8 cellular contexts compared by ENCODE assay signal in the genomic region with DNA sequence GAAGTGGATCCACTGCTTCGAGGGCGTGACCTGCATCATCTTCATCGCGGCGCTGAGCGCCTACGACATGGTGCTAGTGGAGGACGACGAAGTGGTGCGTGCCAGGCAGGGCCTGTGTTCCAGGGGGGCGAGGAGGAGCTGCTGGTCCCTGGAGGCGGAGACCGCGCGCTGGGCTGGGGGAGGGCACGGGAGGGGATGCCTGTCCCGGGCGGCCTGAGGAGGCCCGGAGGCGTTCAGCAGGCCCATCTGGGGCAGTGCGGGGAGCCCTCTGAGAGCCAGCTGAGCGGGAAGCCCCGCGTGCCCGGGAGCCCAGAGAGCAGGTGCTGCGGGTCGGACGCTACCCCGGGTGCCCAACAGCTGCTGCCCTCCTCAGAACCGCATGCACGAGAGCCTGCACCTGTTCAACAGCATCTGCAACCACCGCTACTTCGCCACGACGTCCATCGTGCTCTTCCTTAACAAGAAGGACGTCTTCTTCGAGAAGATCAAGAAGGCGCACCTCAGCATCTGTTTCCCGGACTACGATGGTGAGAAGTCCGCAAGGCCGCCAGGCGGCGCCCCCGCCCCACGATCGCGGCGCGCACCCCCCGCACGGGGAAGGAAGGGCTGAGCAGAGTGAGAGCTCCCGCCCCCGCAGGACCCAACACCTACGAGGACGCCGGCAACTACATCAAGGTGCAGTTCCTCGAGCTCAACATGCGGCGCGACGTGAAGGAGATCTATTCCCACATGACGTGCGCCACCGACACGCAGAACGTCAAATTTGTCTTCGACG. TPM values are rescaled to one million over a fixed set of nuclear protein-coding genes. Genes with fewer than 3 reads are reported as not detected.
DNase-seq lines count a peak whose midpoint lies in the region; ATAC-seq and TF ChIP-seq lines count a peak whose summit lies in the region.

No MANE protein-coding gene starts in this region.

- POLR2A ChIA-PET in IMR-90 (lab: Charles Lee; ENCODE audit: unreplicated experiment) = interaction anchor here (0.5 kb wide), 1 partner anchor 49 kb away, joined by 3 read pairs; no protein-coding TSS in a partner anchor

- in situ Hi-C loops in IMR-90 (cut with MboI; ENCODE audit: low sequenced_read_pairs) = loop anchor here (5.0 kb wide), 2 partner anchors 33 to 78 kb away; no protein-coding TSS in a partner anchor

- TF ChIP-seq CTCF in Calu3 (IDR thresholded peaks at IDR 0.05; ENCODE audit: unreplicated experiment) (peak; percentile 56), IMR-90 (conservative IDR thresholded peaks at IDR 0.05; ENCODE audit: low read depth, low read length) (peak; percentile 89), VCaP (conservative IDR thresholded peaks at IDR 0.05) (peak; percentile 77), body of pancreas (IDR thresholded peaks at IDR 0.05) (peak; percentile 70 to 96 (median 92))

- DNase-seq in Calu3 (peak; percentile 50), IMR-90 (peak; percentile 50), body of pancreas (peak; percentile 78 to 83 (median 80)), islet precursor cell (peak; percentile 84)
- peak; percentile 47 to 75 (median 58) for DNase-seq in stimulated activated CD4-positive, alpha-beta T cell treated with anti-CD3 and anti-CD28 coated beads, Interleukin-1b, Interleukin-23, amount 100 ng/mL, for 24 hours (ENCODE audit: low read depth in 4 of 4, low spot score in 1 of 4)

- H2BK20ac ChIP-seq in IMR-90 (ENCODE audit: low read depth, low read length) = no peak overlapping the region

- H3K36me3 ChIP-seq in IMR-90 (ENCODE audit: control insufficient read depth, insufficient read depth, low read length) = no peaks in the 10 kb centered on the region
- no peaks in the 10 kb centered on the region for H3K36me3 ChIP-seq in body of pancreas (replicated peaks in 1 of 2; ENCODE audit: insufficient read depth in 1 of 2, low read depth in 2 of 2)

- peak; percentile 91 for TF ChIP-seq RAD21 in IMR-90 (IDR thresholded peaks at IDR 0.05; ENCODE audit: low read length)

- H3K27me3 Mint-ChIP-seq in Calu3 (ENCODE audit: unreplicated experiment) = peaks cover 15% of the 10 kb centered on the region

- no peak overlapping the region for H3K14ac ChIP-seq in IMR-90 (replicated peaks; ENCODE audit: low read depth, low read length)

- no peaks in the 10 kb centered on the region for H3K9me3 Mint-ChIP-seq in Calu3 (ENCODE audit: low read depth, unreplicated experiment)

- ATAC-seq in IMR-90 (ENCODE audit: low read depth) (peak; percentile 84), body of pancreas (peak; percentile 80), GM19452 (IDR thresholded peaks at IDR 0.05; ENCODE audit: unreplicated experiment) (no peak), HG02981 (IDR thresholded peaks at IDR 0.05; ENCODE audit: unreplicated experiment) (no peak)

- peak overlapping the region; percentile 42 for H2AK9ac ChIP-seq in IMR-90 (replicated peaks; ENCODE audit: low read depth, low read length, poor library complexity)

- CTCF ChIA-PET in Calu3 (lab: Charles Lee) = interaction anchor here (2.4 kb wide), 1 partner anchor 32 kb away, joined by 12 read pairs; no protein-coding TSS in a partner anchor
- CTCF ChIA-PET in IMR-90 (lab: Yijun Ruan, JAX) = interaction anchor here (0.6 to 3.0 kb wide), 7 partner anchors 15 to 134 kb away, joined by 3 to 22 read pairs (median 4); partner anchors contain the start of gene TUSC2

- H3K23ac ChIP-seq in IMR-90 (ENCODE audit: low read depth, low read length) = no peak overlapping the region

- TF ChIP-seq POLR2A in IMR-90 (IDR thresholded peaks at IDR 0.05; ENCODE audit: low read depth, low read length) (no peak), body of pancreas (IDR thresholded peaks at IDR 0.05) (no peak)

- no peaks in the 10 kb centered on the region for H3K4me1 Mint-ChIP-seq in Calu3 (ENCODE audit: low read depth, unreplicated experiment)

- no TSS peak for BruUV-seq in Calu3 (replicated peaks; lab: Mats Ljungman, UMichigan)
- no TSS peak for BruUV-seq in IMR-90 (replicated peaks; lab: Mats Ljungman, UMichigan)

- peak overlapping the region; percentile 64; the same call in 1 of the 2 replicates for H2AK5ac ChIP-seq in IMR-90 (ENCODE audit: low read depth, low read length)

- H2BK120ac ChIP-seq in IMR-90 (ENCODE audit: low read depth, low read length) = no peak overlapping the region

- H3K27me3 ChIP-seq in IMR-90 (ENCODE audit: control insufficient read depth, insufficient read depth, low read length) (peaks cover 29% of the 10 kb centered on the region), body of pancreas (peaks cover 0 to 16% of the 10 kb centered on the region in 2 donors)

- peak overlapping the region; percentile 1; the same call in 1 of the 2 replicates for H3K4me3 ChIP-seq in IMR-90 (ENCODE audit: insufficient read depth, low read depth, low read length)
- no peak overlapping the region for H3K4me3 ChIP-seq in body of pancreas

- H2BK5ac ChIP-seq in IMR-90 (ENCODE audit: low read depth, low read length, poor library complexity, severe bottlenecking) = no peak overlapping the region

- intact Hi-C loops in Calu3 (cut with micrococcal nuclease; ENCODE audit: unreplicated experiment) = no loop called here
- intact Hi-C loops in IMR-90 (cut with micrococcal nuclease) = loop anchor here (1.0 kb wide), 1 partner anchor 130 kb away; no protein-coding TSS in a partner anchor
- intact Hi-C loops in body of pancreas (cut with DNase I) = loop anchor here (2.0 to 10.0 kb wide), 2 partner anchors 30 to 80 kb away; partner anchors contain the start of gene LSMEM2

- H3K9me1 ChIP-seq in IMR-90 (ENCODE audit: insufficient read depth, low read length) = no peaks in the 10 kb centered on the region

- dilution Hi-C loops in IMR-90 (cut with HindIII; ENCODE audit: low sequenced_read_pairs, unreplicated experiment) = no loop called here

- peak overlapping the region; percentile 88 for H2AFZ ChIP-seq in IMR-90 (replicated peaks; ENCODE audit: low read length, poor library complexity)

- H3K4ac ChIP-seq in IMR-90 (ENCODE audit: low read depth, low read length) = no peak overlapping the region

- H3K9me3 ChIP-seq in IMR-90 (ENCODE audit: control insufficient read depth, insufficient read depth, low read length) = no peaks in the 10 kb centered on the region
- H3K9me3 ChIP-seq in body of pancreas = no peaks in the 10 kb centered on the region

- H3K18ac ChIP-seq in IMR-90 (ENCODE audit: low read depth, low read length) = no peak overlapping the region

- peak overlapping the region; percentile 81 for H3K4me2 ChIP-seq in IMR-90 (ENCODE audit: low read depth, low read length)

- no peak overlapping the region for H2BK15ac ChIP-seq in IMR-90 (ENCODE audit: low read depth, low read length)

- H3K4me1 ChIP-seq in IMR-90 (ENCODE audit: control insufficient read depth, insufficient read depth, low read length) = no peaks in the 10 kb centered on the region
- peaks cover 34% of the 10 kb centered on the region for H3K4me1 ChIP-seq in body of pancreas

- no peak overlapping the region for H3K27ac ChIP-seq in IMR-90 (ENCODE audit: insufficient read depth, low read length)
- no peak overlapping the region for H3K27ac ChIP-seq in VCaP
- no peak overlapping the region for H3K27ac ChIP-seq in body of pancreas

- no peak overlapping the region for H4K91ac ChIP-seq in IMR-90 (ENCODE audit: insufficient read depth, low read depth, low read length)

- no peak overlapping the region for H3K4me3 Mint-ChIP-seq in Calu3 (ENCODE audit: low read depth, unreplicated experiment)

- H3K36me3 Mint-ChIP-seq in Calu3 (ENCODE audit: insufficient read depth, unreplicated experiment) = no peaks in the 10 kb centered on the region

- no peak overlapping the region for H4K5ac ChIP-seq in IMR-90 (ENCODE audit: low read depth, low read length)

- no peak overlapping the region for H3K27ac Mint-ChIP-seq in Calu3 (ENCODE audit: unreplicated experiment)

- no peak overlapping the region for H3K56ac ChIP-seq in IMR-90 (ENCODE audit: extremely low read depth, insufficient read depth, low read length)

- H3K9ac ChIP-seq in IMR-90 (ENCODE audit: low read depth, low read length) = no peak overlapping the region

- H3K79me1 ChIP-seq in IMR-90 (ENCODE audit: low read depth in 1 of 2, low read length in 2 of 2) = no peaks in the 10 kb centered on the region

- H4K20me1 ChIP-seq in IMR-90 (ENCODE audit: insufficient read depth, low read length) = peaks cover 4% of the 10 kb centered on the region; the same call in 1 of the 2 replicates

- 13% methylated on average over 52 of the region's 70 CpGs; no CpG with 5 or more reads in 1 of the 2 experiments for WGBS in IMR-90 (ENCODE audit: extremely low coverage in 2 of 2, insufficient read length in 1 of 2), 2 experiments
- WGBS in body of pancreas, 2 donors = 8 to 25% methylated on average over 15 to 67 of the region's 70 CpGs

- H4K8ac ChIP-seq in IMR-90 (ENCODE audit: low read depth in 2 of 2, low read length in 2 of 2) = no peak overlapping the region

TF ChIP-seq in IMR-90, 13 proteins besides CTCF, POLR2A, EP300 and RAD21 (continues in another document):
- TF ChIP-seq RFX5 (IDR thresholded peaks at IDR 0.05; ENCODE audit: low read depth, low read length) (no peak), SMC3 (IDR thresholded peaks at IDR 0.05; ENCODE audit: low read depth, low read length) (peak; percentile 95), CEBPB (IDR thresholded peaks at IDR 0.05; ENCODE audit: low read depth, low read length) (no peak)

RNA-seq across cellular contexts. Expression of gene GNAT1, which starts 2.9 kb away (rescaled TPM):
- total RNA-seq in Calu3 (2022) (not detected in 2 replicates), IMR-90 (2012; rRNA removed) (not detected in 2 replicates), body of pancreas (not detected)
- 0.04 TPM in 1 of 2 replicates, not detected in the other for polyA plus RNA-seq in IMR-90 (2012; rRNA removed)
- not detected in 2 replicates for polyA plus RNA-seq in IMR-90 (2012; cell fraction: cytosol; rRNA removed)
- polyA plus RNA-seq in IMR-90 (2012; cell fraction: nucleus; rRNA removed; ENCODE audit: low replicate concordance) = 0.08 and 0.13 TPM in 2 replicates

RNA-seq across cellular contexts. Expression of gene SLC38A3, which starts 10.8 kb away (rescaled TPM):
- total RNA-seq in Calu3 (2022) (not detected in 2 replicates), IMR-90 (2012; rRNA removed) (0.36 TPM in 1 of 2 replicates, not detected in the other), body of pancreas (10 to 100 TPM in 1 of 2 donors, 1 to 10 TPM in 1; 4.6 to 48.0 TPM)
- 0.12 and 0.36 TPM in 2 replicates for polyA plus RNA-seq in IMR-90 (2012; rRNA removed)
- 0.04 and 0.15 TPM in 2 replicates for polyA plus RNA-seq in IMR-90 (2012; cell fraction: cytosol; rRNA removed)
- polyA plus RNA-seq in IMR-90 (2012; cell fraction: nucleus; rRNA removed; ENCODE audit: low replicate concordance) = 0.37 and 0.78 TPM in 2 replicates

RNA-seq across cellular contexts. Expression of gene SEMA3F, which starts 39.2 kb away (rescaled TPM):
- total RNA-seq in Calu3 (2022) (1.6 and 1.7 TPM in 2 replicates), IMR-90 (2012; rRNA removed) (7.3 and 9.2 TPM in 2 replicates), body of pancreas (10 to 100 TPM in 1 of 2 donors, 1 to 10 TPM in 1; 5.2 to 25.4 TPM)
- 23.3 and 26.7 TPM in 2 replicates for polyA plus RNA-seq in IMR-90 (2012; rRNA removed)
- 18.0 and 30.3 TPM in 2 replicates for polyA plus RNA-seq in IMR-90 (2012; cell fraction: cytosol; rRNA removed)
- 18.6 and 46.8 TPM in 2 replicates for polyA plus RNA-seq in IMR-90 (2012; cell fraction: nucleus; rRNA removed; ENCODE audit: low replicate concordance)

RNA-seq across cellular contexts. Expression of gene GNAI2, which starts 41.7 kb away (rescaled TPM):
- total RNA-seq in Calu3 (2022) = 92.5 and 102 TPM in 2 replicates
- 816 and 867 TPM in 2 replicates for total RNA-seq in IMR-90 (2012; rRNA removed)
- polyA plus RNA-seq in IMR-90 (2012; rRNA removed) = 1,079 and 1,150 TPM in 2 replicates
- polyA plus RNA-seq in IMR-90 (2012; cell fraction: cytosol; rRNA removed) = 411 and 787 TPM in 2 replicates
- 281 and 349 TPM in 2 replicates for polyA plus RNA-seq in IMR-90 (2012; cell fraction: nucleus; rRNA removed; ENCODE audit: low replicate concordance)
- total RNA-seq in body of pancreas = 10 to 100 TPM; 46.2 to 53.7 TPM

Comparison
In these comparisons a context has a peak if more than half of its experiments do, and no peak if none do; other contexts are left out.
1. ATAC-seq: peak in IMR-90 (single experiment) and body of pancreas (single experiment); none in GM19452 (single experiment) and HG02981 (single experiment).
2. Peak in every context shown above with its lines, with median percentiles within 50 percentile points of each other: DNase-seq and CTCF ChIP-seq.